ENCODE assay signal across 29 cellular contexts in genomic region chr22:46779023-46779422, GRCh38.
"Had no signal": no experiment of that assay in that cellular context is flagged by ENCODE, and none has a peak within 500 bp of the region (broad histone marks: within the 10 kb centered on the region; RNA-seq: fewer than 3 reads in every experiment).

No MANE protein-coding gene starts in this region.

- FAIRE-seq: colon, endometrium had no signal

- H3K27me3 ChIP-seq: adrenal gland, body of pancreas, esophagus squamous epithelium, left lung, neutrophil, right atrium auricular region, uterus had no signal

- H3K27me3 Mint-ChIP-seq: activated CD4-positive, alpha-beta T cell treated with anti-CD3 and anti-CD28 coated beads for 36 hours; activated CD8-positive, alpha-beta memory T cell treated with anti-CD3 and anti-CD28 coated beads, Interleukin-2, amount 10 ng/mL, durations not matched to agents 7 days and 5 days; activated naive CD8-positive, alpha-beta T cell treated with anti-CD3 and anti-CD28 coated beads for 36 hours; stimulated activated naive CD8-positive, alpha-beta T cell treated with anti-CD3 and anti-CD28 coated beads, Interleukin-15, Interleukin-2, amounts not matched to agents 100 ng/mL and 50 ng/mL, for 24 hours had no signal

- H3K9me3 ChIP-seq: adrenal gland, body of pancreas, esophagus squamous epithelium, left lung, neutrophil, right atrium auricular region, thoracic aorta, uterus had no signal

- H2AFZ ChIP-seq: parathyroid adenoma had no signal

- DNase-seq: activated CD4-positive, alpha-beta T cell treated with anti-CD3 and anti-CD28 coated beads for 36 hours; activated CD4-positive, CD25-positive, alpha-beta regulatory T cell; activated CD8-positive, alpha-beta memory T cell treated with anti-CD3 and anti-CD28 coated beads, Interleukin-2, amount 10 ng/mL, durations not matched to agents 7 days and 5 days; activated CD8-positive, alpha-beta T cell treated with anti-CD3 and anti-CD28 coated beads, Interleukin-2, amount 10 ng/mL, durations not matched to agents 7 days and 5 days; activated naive CD4-positive, alpha-beta T cell treated with anti-CD3 and anti-CD28 coated beads for 36 hours; activated naive CD8-positive, alpha-beta T cell treated with anti-CD3 and anti-CD28 coated beads for 36 hours; adrenal gland; body of pancreas; dermis blood vessel endothelial cell; effector CD4-positive, alpha-beta T cell; esophagus squamous epithelium; foreskin melanocyte; kidney glomerular epithelial cell; left lung; mesendoderm; nephron progenitor cell; stimulated activated CD4-positive, alpha-beta T cell treated with anti-CD3 and anti-CD28 coated beads, Interleukin-2, amount 100 ng/mL, for 48 hours; trophoblast cell; uterus had no signal

- H3K27ac Mint-ChIP-seq: activated CD4-positive, alpha-beta T cell treated with anti-CD3 and anti-CD28 coated beads for 36 hours; activated CD8-positive, alpha-beta memory T cell treated with anti-CD3 and anti-CD28 coated beads, Interleukin-2, amount 10 ng/mL, durations not matched to agents 7 days and 5 days; activated CD8-positive, alpha-beta T cell treated with anti-CD3 and anti-CD28 coated beads, Interleukin-2, amount 10 ng/mL, durations not matched to agents 7 days and 5 days; activated naive CD4-positive, alpha-beta T cell treated with anti-CD3 and anti-CD28 coated beads for 36 hours; activated naive CD8-positive, alpha-beta T cell treated with anti-CD3 and anti-CD28 coated beads for 36 hours; stimulated activated naive CD8-positive, alpha-beta T cell treated with anti-CD3 and anti-CD28 coated beads, Interleukin-15, Interleukin-2, amounts not matched to agents 100 ng/mL and 50 ng/mL, for 24 hours; T-helper 2 cell treated with Interferon-gamma antibody and Interleukin-4, amounts not matched to agents 5 μg/mL and 100 μg/mL, for 36 hours had no signal

- H3K36me3 Mint-ChIP-seq: activated CD8-positive, alpha-beta memory T cell treated with anti-CD3 and anti-CD28 coated beads, Interleukin-2, amount 10 ng/mL, durations not matched to agents 7 days and 5 days had no signal

- H3K9ac ChIP-seq: parathyroid adenoma had no signal

- H3K4me3 Mint-ChIP-seq: activated CD4-positive, alpha-beta T cell treated with anti-CD3 and anti-CD28 coated beads for 36 hours; activated CD8-positive, alpha-beta memory T cell treated with anti-CD3 and anti-CD28 coated beads, Interleukin-2, amount 10 ng/mL, durations not matched to agents 7 days and 5 days; activated CD8-positive, alpha-beta T cell treated with anti-CD3 and anti-CD28 coated beads, Interleukin-2, amount 10 ng/mL, durations not matched to agents 7 days and 5 days; activated naive CD4-positive, alpha-beta T cell treated with anti-CD3 and anti-CD28 coated beads for 36 hours; activated naive CD8-positive, alpha-beta T cell treated with anti-CD3 and anti-CD28 coated beads for 36 hours; nephron progenitor cell; stimulated activated naive CD8-positive, alpha-beta T cell treated with anti-CD3 and anti-CD28 coated beads, Interleukin-15, Interleukin-2, amounts not matched to agents 100 ng/mL and 50 ng/mL, for 24 hours; T-helper 2 cell treated with Interferon-gamma antibody and Interleukin-4, amounts not matched to agents 5 μg/mL and 100 μg/mL, for 36 hours had no signal

- H3K27ac ChIP-seq: adrenal gland, body of pancreas, epithelial cell of prostate, esophagus squamous epithelium, left lung, neutrophil, parathyroid adenoma, right atrium auricular region, thoracic aorta, uterus had no signal

- H3K36me3 ChIP-seq: adrenal gland, left lung, neutrophil, right atrium auricular region, thoracic aorta, uterus had no signal

- ATAC-seq: activated CD4-positive, alpha-beta T cell treated with anti-CD3 and anti-CD28 coated beads for 36 hours; activated CD8-positive, alpha-beta memory T cell treated with anti-CD3 and anti-CD28 coated beads, Interleukin-2, amount 10 ng/mL, durations not matched to agents 7 days and 5 days; activated CD8-positive, alpha-beta T cell treated with anti-CD3 and anti-CD28 coated beads, Interleukin-2, amount 10 ng/mL, durations not matched to agents 7 days and 5 days; body of pancreas; left lung had no signal

- H3K4me1 ChIP-seq: parathyroid adenoma had no signal

- H3K4me3 ChIP-seq: adrenal gland, body of pancreas, esophagus squamous epithelium, left lung, lung, right atrium auricular region, thoracic aorta, uterus had no signal

- H3K9me3 Mint-ChIP-seq: activated naive CD4-positive, alpha-beta T cell treated with anti-CD3 and anti-CD28 coated beads for 36 hours; activated naive CD8-positive, alpha-beta T cell treated with anti-CD3 and anti-CD28 coated beads for 36 hours; nephron progenitor cell; stimulated activated naive CD8-positive, alpha-beta T cell treated with anti-CD3 and anti-CD28 coated beads, Interleukin-15, Interleukin-2, amounts not matched to agents 100 ng/mL and 50 ng/mL, for 24 hours; T-helper 2 cell treated with Interferon-gamma antibody and Interleukin-4, amounts not matched to agents 5 μg/mL and 100 μg/mL, for 36 hours had no signal
